Comparison of ENCODE assay signal across 8 cellular contexts in genomic region chr7:51160990-51161615, GRCh38.
DNase-seq lines count a peak whose midpoint lies in the region; ATAC-seq, FAIRE-seq and TF ChIP-seq lines count a peak whose summit lies in the region.

No MANE protein-coding gene starts in this region.

- TF ChIP-seq CTCF in pancreas (IDR thresholded peaks at IDR 0.05) (peak; percentile 78 to 94 (median 92)), upper lobe of left lung (IDR thresholded peaks at IDR 0.05) (peak; percentile 73 to 91 (median 79))

- peak; percentile 38 for DNase-seq in activated gamma-delta T cell treated with Interleukin-2 at 50 U/mL for 16 hours
- no peak for DNase-seq in activated gamma-delta T cell (lab: John Stamatoyannopoulos, UW)
- DNase-seq in HuH-7 (ENCODE audit: low spot score) = peak; percentile 57
- DNase-seq in RKO (ENCODE audit: low spot score) = peak; percentile 68
- peak; percentile 7 to 42 (median 13) for DNase-seq in activated naive CD4-positive, alpha-beta T cell (lab: John Stamatoyannopoulos, UW)
- peak; percentile 38 to 49 for DNase-seq in frontal cortex (ENCODE audit: low spot score in 2 of 2)
- peak; percentile 43 to 81 (median 68) for DNase-seq in pancreas
- DNase-seq in upper lobe of left lung = peak in 1 of 2 donors; percentile 45

- H3K4me1 ChIP-seq in pancreas = peaks cover 0 to 4% (median 0%) of the 10 kb centered on the region in 3 donors
- H3K4me1 ChIP-seq in upper lobe of left lung = peaks cover 0 to 12% (median 3%) of the 10 kb centered on the region in 4 donors

- peak; percentile 76 to 92 (median 90) for ATAC-seq in pancreas
- ATAC-seq in upper lobe of left lung (ENCODE audit: low FRiP score in 2 of 2) = peak; percentile 75 to 90

- H3K36me3 ChIP-seq in pancreas (no peaks in the 10 kb centered on the region), upper lobe of left lung (no peaks in the 10 kb centered on the region)

- H3K27me3 ChIP-seq in pancreas (no peaks in the 10 kb centered on the region), upper lobe of left lung (no peaks in the 10 kb centered on the region)

- no peaks in the 10 kb centered on the region for H3K9me3 ChIP-seq in pancreas
- no peaks in the 10 kb centered on the region for H3K9me3 ChIP-seq in upper lobe of left lung

- WGBS in pancreas, 2 donors = 18 to 19% methylated on average over 9 of the region's 9 CpGs
- WGBS in upper lobe of left lung, 2 donors = 26 to 28% methylated on average over 9 of the region's 9 CpGs

- no peak for TF ChIP-seq EP300 in upper lobe of left lung (IDR thresholded peaks at IDR 0.05)

- FAIRE-seq in frontal cortex (lab: Jason Lieb, UNC) (peak; percentile 42), pancreas (lab: Jason Lieb, UNC) (peak; percentile 26)

- H3K27ac ChIP-seq in pancreas = no peak overlapping the region
- H3K27ac ChIP-seq in upper lobe of left lung = no peak overlapping the region

- H3K4me3 ChIP-seq in pancreas (no peak overlapping the region), upper lobe of left lung (no peak overlapping the region)

- intact Hi-C loops in pancreas (cut with DNase I) = loop anchor here in 2 of 3 donors (5.0 to 10.0 kb wide), 2 partner anchors 206 to 956 kb away; no protein-coding TSS in a partner anchor

- TF ChIP-seq POLR2A in upper lobe of left lung (IDR thresholded peaks at IDR 0.05) = no peak
